11 cellular contexts compared by ENCODE assay signal in genomic region chr3:15102256-15102655, GRCh38. TPM values are rescaled to one million over a fixed set of nuclear protein-coding genes. Genes with fewer than 3 reads are reported as not detected.
DNase-seq lines count a peak whose midpoint lies in the region; ATAC-seq lines count a peak whose summit lies in the region.
"Had no signal": no experiment of that assay in that cellular context is flagged by ENCODE, and none has a peak within 500 bp of the region (broad histone marks: within the 10 kb centered on the region; RNA-seq: fewer than 3 reads in every experiment).

No MANE protein-coding gene starts in this region.

- H3K9me3 Mint-ChIP-seq in activated T-helper 17 cell treated with anti-CD3 and anti-CD28 coated beads, Interleukin-2, amount 50 U/mL, for 72 hours: no peaks in the 10 kb centered on the region
- H3K9me3 Mint-ChIP-seq in CD8-positive, alpha-beta memory T cell: peaks cover 0 to 5% (median 0%) of the 10 kb centered on the region in 5 donors
- no peaks in the 10 kb centered on the region for H3K9me3 Mint-ChIP-seq in stimulated activated effector memory CD8-positive, alpha-beta T cell treated with anti-CD3 and anti-CD28 coated beads, Interleukin-12 subunit alpha, Interleukin-12 subunit beta, amount 100 ng/mL, for 72 hours

- POLR2A ChIA-PET in CD8-positive, alpha-beta memory T cell (lab: Charles Lee): no interaction called here

- no peaks in the 10 kb centered on the region for H3K9me3 ChIP-seq in CD8-positive, alpha-beta memory T cell (ENCODE audit: low read length)

- H3K4me1 ChIP-seq in CD8-positive, alpha-beta memory T cell (ENCODE audit: insufficient read depth, low read length): peaks cover 18% of the 10 kb centered on the region
- H3K4me1 ChIP-seq: foreskin keratinocyte had no signal

- no peak overlapping the region for H3K4me3 ChIP-seq in CD8-positive, alpha-beta memory T cell (ENCODE audit: low read length)

- H3K36me3 ChIP-seq in CD8-positive, alpha-beta memory T cell (ENCODE audit: insufficient read depth, low read length): no peaks in the 10 kb centered on the region

- no peak overlapping the region for H3K27ac ChIP-seq in CD8-positive, alpha-beta memory T cell (ENCODE audit: low read depth, low read length)
- H3K27ac ChIP-seq: foreskin keratinocyte, KMS-11 had no signal

- intact Hi-C loops in left ventricle myocardium superior (cut with micrococcal nuclease): no loop called here
- intact Hi-C loops in posterior cingulate gyrus (cut with DNase I): no loop called here

- H3K4me3 Mint-ChIP-seq in activated T-helper 17 cell treated with anti-CD3 and anti-CD28 coated beads, Interleukin-2, amount 50 U/mL, for 72 hours: no peak overlapping the region
- H3K4me3 Mint-ChIP-seq in CD8-positive, alpha-beta memory T cell: peak overlapping the region in 1 of 7 donors; percentile 34
- no peak overlapping the region for H3K4me3 Mint-ChIP-seq in stimulated activated effector memory CD8-positive, alpha-beta T cell treated with anti-CD3 and anti-CD28 coated beads, Interleukin-12 subunit alpha, Interleukin-12 subunit beta, amount 100 ng/mL, for 72 hours
- H3K4me3 Mint-ChIP-seq: activated CD4-positive, alpha-beta T cell treated with anti-CD3 and anti-CD28 coated beads for 36 hours had no signal

- DNase-seq in C1 segment of cervical spinal cord (lab: John Stamatoyannopoulos, UW) (peak in 11 of 14 donors; percentile 2 to 80 (median 47)), anterior cingulate cortex (lab: John Stamatoyannopoulos, UW) (peak in 53 of 58 donors; percentile 6 to 84 (median 51)), left ventricle myocardium superior (peak; percentile 91), posterior cingulate gyrus (peak; percentile 38 to 95 (median 60)), SW 1271 (lab: John Stamatoyannopoulos, UW) (no peak)
- DNase-seq in CD8-positive, alpha-beta memory T cell: no peak
- DNase-seq in stimulated activated effector memory CD8-positive, alpha-beta T cell treated with anti-CD3 and anti-CD28 coated beads, Interleukin-12 subunit alpha, Interleukin-12 subunit beta, amount 100 ng/mL, for 72 hours (ENCODE audit: low spot score in 2 of 2): no peak
- DNase-seq: activated CD4-positive, alpha-beta T cell treated with anti-CD3 and anti-CD28 coated beads for 36 hours had no signal

- no peaks in the 10 kb centered on the region for H3K27me3 ChIP-seq in CD8-positive, alpha-beta memory T cell (ENCODE audit: insufficient read depth, low read length, poor library complexity, severe bottlenecking)
- H3K27me3 ChIP-seq: foreskin keratinocyte had no signal

- no peak overlapping the region for H3K27ac Mint-ChIP-seq in activated T-helper 17 cell treated with anti-CD3 and anti-CD28 coated beads, Interleukin-2, amount 50 U/mL, for 72 hours
- no peak overlapping the region for H3K27ac Mint-ChIP-seq in CD8-positive, alpha-beta memory T cell
- H3K27ac Mint-ChIP-seq in stimulated activated effector memory CD8-positive, alpha-beta T cell treated with anti-CD3 and anti-CD28 coated beads, Interleukin-12 subunit alpha, Interleukin-12 subunit beta, amount 100 ng/mL, for 72 hours: no peak overlapping the region
- H3K27ac Mint-ChIP-seq: activated CD4-positive, alpha-beta T cell treated with anti-CD3 and anti-CD28 coated beads for 36 hours had no signal

- H3K27me3 Mint-ChIP-seq in activated T-helper 17 cell treated with anti-CD3 and anti-CD28 coated beads, Interleukin-2, amount 50 U/mL, for 72 hours: peaks cover 1% of the 10 kb centered on the region
- H3K27me3 Mint-ChIP-seq in CD8-positive, alpha-beta memory T cell: peaks cover 8 to 15% of the 10 kb centered on the region in 2 donors

- peaks cover 19% of the 10 kb centered on the region for H3K36me3 Mint-ChIP-seq in activated T-helper 17 cell treated with anti-CD3 and anti-CD28 coated beads, Interleukin-2, amount 50 U/mL, for 72 hours (ENCODE audit: low read depth)
- peaks cover 0 to 15% (median 2%) of the 10 kb centered on the region in 3 donors for H3K36me3 Mint-ChIP-seq in CD8-positive, alpha-beta memory T cell
- peaks cover 18% of the 10 kb centered on the region for H3K36me3 Mint-ChIP-seq in stimulated activated effector memory CD8-positive, alpha-beta T cell treated with anti-CD3 and anti-CD28 coated beads, Interleukin-12 subunit alpha, Interleukin-12 subunit beta, amount 100 ng/mL, for 72 hours

- peaks cover 12% of the 10 kb centered on the region for H3K4me1 Mint-ChIP-seq in activated T-helper 17 cell treated with anti-CD3 and anti-CD28 coated beads, Interleukin-2, amount 50 U/mL, for 72 hours
- H3K4me1 Mint-ChIP-seq in CD8-positive, alpha-beta memory T cell: peaks cover 23 to 25% (median 23%) of the 10 kb centered on the region in 3 donors
- H3K4me1 Mint-ChIP-seq in stimulated activated effector memory CD8-positive, alpha-beta T cell treated with anti-CD3 and anti-CD28 coated beads, Interleukin-12 subunit alpha, Interleukin-12 subunit beta, amount 100 ng/mL, for 72 hours: peaks cover 20% of the 10 kb centered on the region

- peak; percentile 86 for ATAC-seq in left ventricle myocardium superior
- no peak for ATAC-seq in activated T-helper 17 cell treated with anti-CD3 and anti-CD28 coated beads, Interleukin-2, amount 50 U/mL, for 72 hours (replicated peaks)
- no peak for ATAC-seq in stimulated activated effector memory CD8-positive, alpha-beta T cell treated with anti-CD3 and anti-CD28 coated beads, Interleukin-12 subunit alpha, Interleukin-12 subunit beta, amount 100 ng/mL, for 72 hours
- ATAC-seq: activated CD4-positive, alpha-beta T cell treated with anti-CD3 and anti-CD28 coated beads for 36 hours had no signal

- CTCF ChIA-PET in CD8-positive, alpha-beta memory T cell (lab: Charles Lee): no interaction called here

RNA-seq across cellular contexts. Expression of gene RBSN, which starts 3.3 kb away (rescaled TPM):
- total RNA-seq in left ventricle myocardium superior: 17.8 TPM
- 10 to 100 TPM; 15.9 to 19.0 TPM for total RNA-seq in activated T-helper 17 cell treated with anti-CD3 and anti-CD28 coated beads, Interleukin-2, amount 50 U/mL, for 72 hours
- 10 to 100 TPM; 12.2 to 12.5 TPM for total RNA-seq in CD8-positive, alpha-beta memory T cell
- 19.0 TPM for polyA plus RNA-seq in CD8-positive, alpha-beta memory T cell

RNA-seq across cellular contexts. Expression of gene MRPS25, which starts 37.1 kb away (rescaled TPM):
- 153 TPM for total RNA-seq in left ventricle myocardium superior
- total RNA-seq in activated T-helper 17 cell treated with anti-CD3 and anti-CD28 coated beads, Interleukin-2, amount 50 U/mL, for 72 hours: 10 to 100 TPM; 43.7 to 80.5 TPM
- 10 to 100 TPM; 82.7 to 84.7 TPM for total RNA-seq in CD8-positive, alpha-beta memory T cell
- polyA plus RNA-seq in CD8-positive, alpha-beta memory T cell: 20.2 TPM

Comparison
In these comparisons a context has a peak if more than half of its experiments do, and no peak if none do; other contexts are left out.
1. DNase-seq: peak in C1 segment of cervical spinal cord (11 of 14), anterior cingulate cortex (53 of 58), left ventricle myocardium superior (single experiment) and posterior cingulate gyrus (10 of 10); none in CD8-positive, alpha-beta memory T cell (0 of 5), SW 1271 (0 of 2) and stimulated activated effector memory CD8-positive, alpha-beta T cell treated with anti-CD3 and anti-CD28 coated beads, Interleukin-12 subunit alpha, Interleukin-12 subunit beta, amount 100 ng/mL, for 72 hours (0 of 2).